Comparison of ENCODE assay signal across 7 cellular contexts in genomic region chr4:55819634-55820033, GRCh38. TPM values are rescaled to one million over a fixed set of nuclear protein-coding genes. Genes with fewer than 3 reads are reported as not detected.
DNase-seq lines count a peak whose midpoint lies in the region; ATAC-seq and TF ChIP-seq lines count a peak whose summit lies in the region.

Gene EXOC1L (plus strand): TSS chr4:55819790. CDS start chr4:55820027, 237 bp downstream.

- no peak within 1 kb of the TSS for H3K27ac ChIP-seq in HEK293 (ENCODE audit: extremely low read depth, low read depth, low read length)
- no peak within 1 kb of the TSS for H3K27ac ChIP-seq in iPS DF 6.9 (ENCODE audit: low read length)

- H3K27me3 Mint-ChIP-seq in activated naive CD8-positive, alpha-beta T cell treated with anti-CD3 and anti-CD28 coated beads, Interleukin-2, amount 10 ng/mL, durations not matched to agents 7 days and 5 days: peaks cover 18% of the 10 kb centered on the region

- CTCF ChIA-PET in HEK293 (lab: Yijun Ruan, JAX): interaction anchor here (0.7 to 1.2 kb wide), 3 partner anchors 48 to 61 kb away, joined by 3 to 4 read pairs (median 3); no protein-coding TSS in a partner anchor

- no CpG with 5 or more reads among the region's 13 CpGs for WGBS in iPS DF 6.9 (ENCODE audit: insufficient coverage, insufficient read length)

- H3K9me3 ChIP-seq in HEK293 (ENCODE audit: control insufficient read depth, insufficient read depth, low read depth, low read length): no peaks in the 10 kb centered on the region
- H3K9me3 ChIP-seq in iPS DF 6.9 (ENCODE audit: control insufficient read depth, insufficient read depth, low read length): no peaks in the 10 kb centered on the region

- no peak for TF ChIP-seq CTCF in HEK293 (tag by site-specific recombination; IDR thresholded peaks at IDR 0.05)

- H3K27me3 ChIP-seq in iPS DF 6.9 (ENCODE audit: control insufficient read depth, insufficient read depth, low read length): no peaks in the 10 kb centered on the region

- no peak within 1 kb of the TSS for H3K27ac Mint-ChIP-seq in activated naive CD8-positive, alpha-beta T cell treated with anti-CD3 and anti-CD28 coated beads, Interleukin-2, amount 10 ng/mL, durations not matched to agents 7 days and 5 days

- DNase-seq in activated naive CD8-positive, alpha-beta T cell treated with anti-CD3 and anti-CD28 coated beads, Interleukin-2, amount 10 ng/mL, durations not matched to agents 7 days and 5 days: no peak
- DNase-seq in iPS DF 6.9 (ENCODE audit: low read depth, low spot score) (peak; percentile 58), HuH-7.5 (ENCODE audit: low spot score) (no peak), hepatic stellate cell (ENCODE audit: low spot score) (no peak), NCI-H1930 (lab: John Stamatoyannopoulos, UW) (no peak)
- peak; percentile 8 for DNase-seq in stimulated activated naive CD8-positive, alpha-beta T cell treated with anti-CD3 and anti-CD28 coated beads, Interleukin-15, Interleukin-2, amounts not matched to agents 100 U/mL and 50 U/mL, for 24 hours

- H3K36me3 Mint-ChIP-seq in activated naive CD8-positive, alpha-beta T cell treated with anti-CD3 and anti-CD28 coated beads, Interleukin-2, amount 10 ng/mL, durations not matched to agents 7 days and 5 days: no peaks in the 10 kb centered on the region

- peak within 1 kb of the TSS; percentile 47 for H3K4me3 Mint-ChIP-seq in activated naive CD8-positive, alpha-beta T cell treated with anti-CD3 and anti-CD28 coated beads, Interleukin-2, amount 10 ng/mL, durations not matched to agents 7 days and 5 days

- H3K36me3 ChIP-seq in HEK293 (ENCODE audit: control insufficient read depth in 2 of 2, insufficient read depth in 1 of 2, low read length in 2 of 2) (no peaks in the 10 kb centered on the region), iPS DF 6.9 (ENCODE audit: control insufficient read depth, insufficient read depth, low read length) (no peaks in the 10 kb centered on the region)

- H3K4me3 ChIP-seq in HEK293 (ENCODE audit: low read depth, low read length) (peak within 1 kb of the TSS; percentile 10; the same call in 1 of the 2 replicates), iPS DF 6.9 (ENCODE audit: low read length) (no peak within 1 kb of the TSS)

- ATAC-seq in activated naive CD8-positive, alpha-beta T cell treated with anti-CD3 and anti-CD28 coated beads, Interleukin-2, amount 10 ng/mL, durations not matched to agents 7 days and 5 days (ENCODE audit: low read depth): no peak
- ATAC-seq in stimulated activated naive CD8-positive, alpha-beta T cell treated with anti-CD3 and anti-CD28 coated beads, Interleukin-15, Interleukin-2, amounts not matched to agents 100 U/mL and 50 U/mL, for 24 hours: no peak

- peaks cover 1% of the 10 kb centered on the region for H3K9me3 Mint-ChIP-seq in activated naive CD8-positive, alpha-beta T cell treated with anti-CD3 and anti-CD28 coated beads, Interleukin-2, amount 10 ng/mL, durations not matched to agents 7 days and 5 days

- H3K4me1 Mint-ChIP-seq in activated naive CD8-positive, alpha-beta T cell treated with anti-CD3 and anti-CD28 coated beads, Interleukin-2, amount 10 ng/mL, durations not matched to agents 7 days and 5 days: peaks cover 2% of the 10 kb centered on the region

- no peaks in the 10 kb centered on the region for H3K4me1 ChIP-seq in HEK293 (ENCODE audit: control insufficient read depth, insufficient read depth, low read length)
- H3K4me1 ChIP-seq in iPS DF 6.9 (ENCODE audit: control insufficient read depth, insufficient read depth, low read length): no peaks in the 10 kb centered on the region; the same call in 1 of the 2 replicates

- POLR2A ChIA-PET in HEK293 (lab: Yijun Ruan, JAX): no interaction called here
- POLR2A ChIA-PET in activated naive CD8-positive, alpha-beta T cell treated with anti-CD3 and anti-CD28 coated beads, Interleukin-2, amount 10 ng/mL, durations not matched to agents 7 days and 5 days (lab: Charles Lee): no interaction called here

TF ChIP-seq in HEK293, 187 proteins besides CTCF, POLR2A, EP300 and RAD21:
- no peak for TF ChIP-seq ZFP69B (tag by site-specific recombination; IDR thresholded peaks at IDR 0.05)
- TF ChIP-seq ZBTB17 (tag by site-specific recombination; IDR thresholded peaks at IDR 0.05): peak; percentile 70
- no peak for TF ChIP-seq ZNF239 (tag by site-specific recombination; IDR thresholded peaks at IDR 0.05)
- no peak for TF ChIP-seq ZNF302 (tag by site-specific recombination; IDR thresholded peaks at IDR 0.05; ENCODE audit: low read depth)
- TF ChIP-seq ZNF169 (tag by site-specific recombination; IDR thresholded peaks at IDR 0.05): no peak
- TF ChIP-seq ZFP37 (tag by site-specific recombination; IDR thresholded peaks at IDR 0.05): no peak
- TF ChIP-seq PRDM4 (tag by site-specific recombination; IDR thresholded peaks at IDR 0.05): no peak
- no peak for TF ChIP-seq ZNF654 (tag by site-specific recombination; IDR thresholded peaks at IDR 0.05; ENCODE audit: low read depth)
- TF ChIP-seq TRIM28 (IDR thresholded peaks at IDR 0.05; ENCODE audit: borderline replicate concordance, low read length): peak; percentile 57; the same call in 1 of the 2 replicates
- no peak for TF ChIP-seq ZFHX2 (tag by site-specific recombination; conservative IDR thresholded peaks at IDR 0.05)
- peak; percentile 14; the same call in 1 of the 2 replicates for TF ChIP-seq GLIS1 (tag by site-specific recombination; IDR thresholded peaks at IDR 0.05)
- TF ChIP-seq ELK4 (IDR thresholded peaks at IDR 0.05; ENCODE audit: borderline replicate concordance, low read depth, low read length): no peak

RNA-seq across cellular contexts. Expression of gene EXOC1L, which starts in this region (rescaled TPM):
- not detected for total RNA-seq in activated naive CD8-positive, alpha-beta T cell treated with anti-CD3 and anti-CD28 coated beads, Interleukin-2, amount 10 ng/mL, durations not matched to agents 7 days and 5 days

Comparison
In these comparisons a context has a peak if more than half of its experiments do, and no peak if none do; other contexts are left out.
1. DNase-seq: peak in iPS DF 6.9 (single experiment) and stimulated activated naive CD8-positive, alpha-beta T cell treated with anti-CD3 and anti-CD28 coated beads, Interleukin-15, Interleukin-2, amounts not matched to agents 100 U/mL and 50 U/mL, for 24 hours (single experiment); none in activated naive CD8-positive, alpha-beta T cell treated with anti-CD3 and anti-CD28 coated beads, Interleukin-2, amount 10 ng/mL, durations not matched to agents 7 days and 5 days (single experiment), HuH-7.5 (single experiment), hepatic stellate cell (single experiment) and NCI-H1930 (0 of 2).